10 cellular contexts compared by ENCODE assay signal in genomic region chr14:81178063-81178462, GRCh38. TPM values are rescaled to one million over a fixed set of nuclear protein-coding genes. Genes with fewer than 3 reads are reported as not detected.
DNase-seq lines count a peak whose midpoint lies in the region; ATAC-seq lines count a peak whose summit lies in the region.
"Had no signal": no experiment of that assay in that cellular context is flagged by ENCODE, and none has a peak within 500 bp of the region (broad histone marks: within the 10 kb centered on the region; RNA-seq: fewer than 3 reads in every experiment).

No MANE protein-coding gene starts in this region.

- no peak overlapping the region for H3K18ac ChIP-seq in neuronal stem cell (ENCODE audit: low read length)

- no peaks in the 10 kb centered on the region for H3K27me3 Mint-ChIP-seq in memory B cell
- H3K27me3 Mint-ChIP-seq: naive thymus-derived CD8-positive, alpha-beta T cell had no signal

- no peak overlapping the region for H2BK15ac ChIP-seq in neuronal stem cell (ENCODE audit: low read length)

- no peak overlapping the region for H3K4me3 ChIP-seq in neuronal stem cell (ENCODE audit: low read length in 2 of 2)

- peaks cover 25% of the 10 kb centered on the region for H3K4me1 Mint-ChIP-seq in memory B cell

- no peak overlapping the region for H4K8ac ChIP-seq in neuronal stem cell (ENCODE audit: low read depth, low read length)

- no peak overlapping the region for H2BK12ac ChIP-seq in neuronal stem cell (ENCODE audit: low read length)

- H3K27me3 ChIP-seq in neuronal stem cell (ENCODE audit: control insufficient read depth in 3 of 3, insufficient read depth in 3 of 3, low read depth in 1 of 3, low read length in 3 of 3): no peaks in the 10 kb centered on the region

- H2AFZ ChIP-seq in neuronal stem cell (ENCODE audit: low read length): no peak overlapping the region

- no peak overlapping the region for H2BK5ac ChIP-seq in neuronal stem cell (ENCODE audit: low read length)

- H3K79me1 ChIP-seq in neuronal stem cell (ENCODE audit: low read depth, low read length): no peaks in the 10 kb centered on the region

- no peak overlapping the region for H2AK5ac ChIP-seq in neuronal stem cell (ENCODE audit: low read depth, low read length)

- H3K23ac ChIP-seq in neuronal stem cell (ENCODE audit: low read depth, low read length, poor library complexity): no peak overlapping the region

- H3K36me3 ChIP-seq in KOPT-K1 (ENCODE audit: insufficient read depth, low read length): peaks cover 45% of the 10 kb centered on the region
- H3K36me3 ChIP-seq in neuronal stem cell (replicated peaks in 1 of 2; ENCODE audit: control insufficient read depth in 2 of 2, insufficient read depth in 2 of 2, low read length in 2 of 2): peaks cover 0 to 60% of the 10 kb centered on the region in 2 donors

- H3K4me1 ChIP-seq in neuronal stem cell (ENCODE audit: control insufficient read depth in 2 of 2, insufficient read depth in 1 of 2, low read depth in 1 of 2, low read length in 2 of 2): no peaks in the 10 kb centered on the region

- H3K14ac ChIP-seq in neuronal stem cell (ENCODE audit: low read length): no peak overlapping the region

- DNase-seq in memory B cell (ENCODE audit: low spot score in 2 of 2) (no peak), neuronal stem cell (ENCODE audit: low spot score) (no peak), hepatic stellate cell (ENCODE audit: low spot score) (no peak), NCI-H1417 (lab: John Stamatoyannopoulos, UW) (no peak), COLO668 (lab: John Stamatoyannopoulos, UW; ENCODE audit: unreplicated experiment) (no peak)
- DNase-seq: activated CD4-positive, alpha-beta T cell treated with anti-CD3 and anti-CD28 coated beads, Interleukin-2, amount 50 U/mL, for 1 hour; naive thymus-derived CD8-positive, alpha-beta T cell had no signal

- no peak overlapping the region for H3K4ac ChIP-seq in neuronal stem cell (ENCODE audit: low read length)

- H3K9me3 ChIP-seq in KOPT-K1 (ENCODE audit: insufficient read depth, low read length, poor library complexity, severe bottlenecking) (no peaks in the 10 kb centered on the region), neuronal stem cell (replicated peaks in 1 of 2; ENCODE audit: control insufficient read depth in 2 of 2, insufficient read depth in 1 of 2, low read depth in 1 of 2, low read length in 2 of 2) (no peaks in the 10 kb centered on the region)

- peaks cover 15% of the 10 kb centered on the region for H3K36me3 Mint-ChIP-seq in memory B cell

- H2BK120ac ChIP-seq in neuronal stem cell (ENCODE audit: low read depth, low read length): no peak overlapping the region

- H3K9ac ChIP-seq in neuronal stem cell (ENCODE audit: low read depth, low read length, poor library complexity): no peak overlapping the region

- ATAC-seq in GM18511 (IDR thresholded peaks at IDR 0.05; ENCODE audit: unreplicated experiment) (peak; percentile 49), HG02588 (IDR thresholded peaks at IDR 0.05; ENCODE audit: unreplicated experiment) (peak; percentile 49), memory B cell (ENCODE audit: low read depth) (peak; percentile 45)
- ATAC-seq: naive thymus-derived CD8-positive, alpha-beta T cell had no signal

- H3K4me2 ChIP-seq in neuronal stem cell (ENCODE audit: insufficient read depth, low read length, poor library complexity, severe bottlenecking): no peak overlapping the region

- H3K27ac Mint-ChIP-seq in memory B cell: peak overlapping the region; percentile 80

- no peaks in the 10 kb centered on the region for H3K9me3 Mint-ChIP-seq in memory B cell
- H3K9me3 Mint-ChIP-seq: naive thymus-derived CD8-positive, alpha-beta T cell had no signal

- no peak overlapping the region for H4K91ac ChIP-seq in neuronal stem cell (ENCODE audit: low read depth, low read length, poor library complexity)

- H3K4me3 Mint-ChIP-seq in memory B cell: peak overlapping the region; percentile 48

- peak overlapping the region; percentile 47 for H3K27ac ChIP-seq in KOPT-K1 (ENCODE audit: low read depth, low read length, poor library complexity, severe bottlenecking)
- H3K27ac ChIP-seq in neuronal stem cell (replicated peaks; ENCODE audit: low read length): no peak overlapping the region

RNA-seq across cellular contexts. Expression of gene GTF2A1, which starts 42.7 kb away (rescaled TPM):
- 24.5 TPM for polyA plus RNA-seq in neuronal stem cell (2013, experiment 1 of 2)
- polyA plus RNA-seq in neuronal stem cell (2013, experiment 2 of 2): 25.1 TPM
